Comparison of ENCODE assay signal across 10 cellular contexts in genomic region chr5:127838661-127839060, GRCh38.
DNase-seq lines count a peak whose midpoint lies in the region; ATAC-seq, FAIRE-seq and TF ChIP-seq lines count a peak whose summit lies in the region.
"Had no signal": no experiment of that assay in that cellular context is flagged by ENCODE, and none has a peak within 500 bp of the region (broad histone marks: within the 10 kb centered on the region; RNA-seq: fewer than 3 reads in every experiment).

No MANE protein-coding gene starts in this region.

- H2AFZ ChIP-seq in IMR-90 (replicated peaks; ENCODE audit: low read length, poor library complexity): peak overlapping the region; percentile 47

- peak overlapping the region; percentile 20; the same call in 1 of the 2 replicates for H2BK120ac ChIP-seq in IMR-90 (ENCODE audit: low read depth, low read length)
- no peak overlapping the region for H2BK120ac ChIP-seq in mesendoderm (ENCODE audit: low read depth, low read length)

- no peak overlapping the region for H2AK9ac ChIP-seq in IMR-90 (replicated peaks; ENCODE audit: low read depth, low read length, poor library complexity)

- H4K5ac ChIP-seq in IMR-90 (ENCODE audit: low read depth, low read length) (no peak overlapping the region), mesendoderm (ENCODE audit: low read length) (no peak overlapping the region)

- no peak overlapping the region; the same call in 1 of the 2 replicates for H3K18ac ChIP-seq in IMR-90 (ENCODE audit: low read depth, low read length)
- H3K18ac ChIP-seq in mesendoderm (ENCODE audit: low read length): no peak overlapping the region

- POLR2A ChIA-PET in IMR-90 (lab: Charles Lee; ENCODE audit: unreplicated experiment): no interaction called here

- H3K36me3 ChIP-seq in IMR-90 (ENCODE audit: control insufficient read depth, insufficient read depth, low read length) (no peaks in the 10 kb centered on the region), bronchial epithelial cell (ENCODE audit: control insufficient read depth, insufficient read depth, low read length) (no peaks in the 10 kb centered on the region), mesendoderm (ENCODE audit: control insufficient read depth, insufficient read depth, low read length) (no peaks in the 10 kb centered on the region)
- H3K36me3 ChIP-seq: pancreas had no signal

- dilution Hi-C loops in IMR-90 (cut with HindIII; ENCODE audit: low sequenced_read_pairs, unreplicated experiment): no loop called here

- no peak for FAIRE-seq in bronchial epithelial cell (lab: Jason Lieb, UNC)

- TF ChIP-seq POLR2A in IMR-90 (IDR thresholded peaks at IDR 0.05; ENCODE audit: low read depth, low read length): no peak

- no peaks in the 10 kb centered on the region for H3K9me3 ChIP-seq in IMR-90 (ENCODE audit: control insufficient read depth, insufficient read depth, low read length)
- H3K9me3 ChIP-seq: pancreas had no signal

- H2BK15ac ChIP-seq in IMR-90 (ENCODE audit: low read depth, low read length) (no peak overlapping the region), mesendoderm (replicated peaks; ENCODE audit: low read depth) (no peak overlapping the region)

- in situ Hi-C loops in IMR-90 (cut with MboI; ENCODE audit: low sequenced_read_pairs): no loop called here

- WGBS in IMR-90 (ENCODE audit: extremely low coverage in 2 of 2, insufficient read length in 1 of 2), 2 experiments: no CpG with 5 or more reads among the region's 3 CpGs
- no CpG with 5 or more reads among the region's 3 CpGs for WGBS in mesendoderm (ENCODE audit: extremely low coverage, insufficient coverage, low lambda C conversion rate)

- H3K27ac ChIP-seq in IMR-90 (ENCODE audit: insufficient read depth, low read length): no peak overlapping the region
- no peak overlapping the region for H3K27ac ChIP-seq in mesendoderm (ENCODE audit: low read depth, low read length)
- H3K27ac ChIP-seq: coronary artery, pancreas had no signal

- DNase-seq in EL (peak; percentile 66), IMR-90 (peak; percentile 64), bronchial epithelial cell (ENCODE audit: low read depth) (peak; percentile 57), mesendoderm (peak; percentile 86), NAMALWA (ENCODE audit: low spot score) (no peak), T1000 (lab: John Stamatoyannopoulos, UW) (no peak), cortex of kidney (lab: John Stamatoyannopoulos, UW) (no peak)
- DNase-seq: pancreas had no signal

- 0 out of 2 replicates have a peak overlapping the region, but pooled peaks have one; percentile 14 for H3K14ac ChIP-seq in IMR-90 (replicated peaks; ENCODE audit: low read depth, low read length)

- no peak for TF ChIP-seq RAD21 in IMR-90 (IDR thresholded peaks at IDR 0.05; ENCODE audit: low read length)

- no peak overlapping the region for H4K91ac ChIP-seq in IMR-90 (ENCODE audit: insufficient read depth, low read depth, low read length)

- H3K56ac ChIP-seq in IMR-90 (ENCODE audit: extremely low read depth, insufficient read depth, low read length) (no peak overlapping the region), mesendoderm (ENCODE audit: low read length) (no peak overlapping the region)

- no peak overlapping the region for H3K9ac ChIP-seq in IMR-90 (ENCODE audit: low read depth, low read length)
- no peak overlapping the region for H3K9ac ChIP-seq in mesendoderm (ENCODE audit: low read length)

- H3K79me1 ChIP-seq in IMR-90 (ENCODE audit: low read depth in 1 of 2, low read length in 2 of 2) (no peaks in the 10 kb centered on the region), mesendoderm (ENCODE audit: low read length) (no peaks in the 10 kb centered on the region)

- H3K79me2 ChIP-seq in mesendoderm (ENCODE audit: control insufficient read depth, insufficient read depth, low read length): no peaks in the 10 kb centered on the region

- H3K4me2 ChIP-seq in IMR-90 (ENCODE audit: low read depth, low read length): no peak overlapping the region
- no peak overlapping the region for H3K4me2 ChIP-seq in mesendoderm (ENCODE audit: low read length)

- H2BK20ac ChIP-seq in IMR-90 (ENCODE audit: low read depth, low read length): peak overlapping the region; percentile 47; the same call in 1 of the 2 replicates

- peak; percentile 79 for ATAC-seq in IMR-90 (ENCODE audit: low read depth)
- ATAC-seq in HG03039 (IDR thresholded peaks at IDR 0.05; ENCODE audit: unreplicated experiment): no peak

- no peaks in the 10 kb centered on the region for H4K20me1 ChIP-seq in IMR-90 (ENCODE audit: insufficient read depth, low read length)

- H4K8ac ChIP-seq in IMR-90 (ENCODE audit: low read depth in 2 of 2, low read length in 2 of 2) (no peak overlapping the region), mesendoderm (ENCODE audit: low read depth, low read length) (no peak overlapping the region)

- no peak overlapping the region for H3K4me3 ChIP-seq in IMR-90 (ENCODE audit: insufficient read depth, low read depth, low read length)
- no peak overlapping the region for H3K4me3 ChIP-seq in bronchial epithelial cell (ENCODE audit: low read depth, low read length)
- H3K4me3 ChIP-seq in mesendoderm (ENCODE audit: low read length): no peak overlapping the region
- H3K4me3 ChIP-seq: coronary artery, pancreas had no signal

- no TSS peak for BruUV-seq in IMR-90 (replicated peaks; lab: Mats Ljungman, UMichigan)

- CTCF ChIA-PET in IMR-90 (lab: Yijun Ruan, JAX): no interaction called here

- peaks cover 5% of the 10 kb centered on the region for H3K4me1 ChIP-seq in IMR-90 (ENCODE audit: control insufficient read depth, insufficient read depth, low read length)
- H3K4me1 ChIP-seq in mesendoderm (ENCODE audit: control insufficient read depth, low read depth, low read length): peaks cover 2% of the 10 kb centered on the region

- TF ChIP-seq CTCF in IMR-90 (conservative IDR thresholded peaks at IDR 0.05; ENCODE audit: low read depth, low read length): no peak
- no peak for TF ChIP-seq CTCF in bronchial epithelial cell (IDR thresholded peaks at IDR 0.05; ENCODE audit: insufficient read depth, low read length, severe bottlenecking)

- intact Hi-C loops in IMR-90 (cut with micrococcal nuclease): no loop called here

- no peak overlapping the region for H2BK5ac ChIP-seq in IMR-90 (ENCODE audit: low read depth, low read length, poor library complexity, severe bottlenecking)
- H2BK5ac ChIP-seq in mesendoderm (ENCODE audit: low read length): no peak overlapping the region

- H3K4ac ChIP-seq in IMR-90 (ENCODE audit: low read depth, low read length): no peak overlapping the region
- no peak overlapping the region for H3K4ac ChIP-seq in mesendoderm (ENCODE audit: low read depth, low read length)

- H3K27me3 ChIP-seq in IMR-90 (ENCODE audit: control insufficient read depth, insufficient read depth, low read length): no peaks in the 10 kb centered on the region
- H3K27me3 ChIP-seq in bronchial epithelial cell (ENCODE audit: control insufficient read depth, insufficient read depth, low read length): no peaks in the 10 kb centered on the region
- no peaks in the 10 kb centered on the region for H3K27me3 ChIP-seq in mesendoderm (ENCODE audit: insufficient read depth, low read length, poor library complexity)
- H3K27me3 ChIP-seq: pancreas had no signal

- no peak overlapping the region for H3K23ac ChIP-seq in IMR-90 (ENCODE audit: low read depth, low read length)
- no peak overlapping the region for H3K23ac ChIP-seq in mesendoderm (ENCODE audit: low read length)

- H2AK5ac ChIP-seq in IMR-90 (ENCODE audit: low read depth, low read length) (no peak overlapping the region), mesendoderm (ENCODE audit: low read length) (no peak overlapping the region)

- peaks cover 3% of the 10 kb centered on the region; the same call in 1 of the 2 replicates for H3K9me1 ChIP-seq in IMR-90 (ENCODE audit: insufficient read depth, low read length)

TF ChIP-seq in IMR-90, 13 proteins besides CTCF, POLR2A, EP300 and RAD21:
- no peak for TF ChIP-seq MAFK (IDR thresholded peaks at IDR 0.05; ENCODE audit: low read depth, low read length)
- TF ChIP-seq FOS (IDR thresholded peaks at IDR 0.05; ENCODE audit: low read depth, low read length): no peak
- TF ChIP-seq USF2 (IDR thresholded peaks at IDR 0.05; ENCODE audit: low read depth, low read length): no peak
- TF ChIP-seq SMC3 (IDR thresholded peaks at IDR 0.05; ENCODE audit: low read depth, low read length): no peak
- TF ChIP-seq RCOR1 (IDR thresholded peaks at IDR 0.05; ENCODE audit: insufficient replicate concordance, low read length): no peak
- no peak for TF ChIP-seq ELK1 (IDR thresholded peaks at IDR 0.05; ENCODE audit: borderline replicate concordance, low read depth, low read length)
- no peak for TF ChIP-seq CHD1 (IDR thresholded peaks at IDR 0.05; ENCODE audit: low read depth, low read length)
- TF ChIP-seq RFX5 (IDR thresholded peaks at IDR 0.05; ENCODE audit: low read depth, low read length): no peak
- no peak for TF ChIP-seq MXI1 (IDR thresholded peaks at IDR 0.05; ENCODE audit: borderline replicate concordance, low read depth, low read length)
- no peak for TF ChIP-seq BHLHE40 (IDR thresholded peaks at IDR 0.05; ENCODE audit: low read depth, low read length)
- no peak for TF ChIP-seq MAZ (IDR thresholded peaks at IDR 0.05; ENCODE audit: borderline replicate concordance, low read depth, low read length)
- TF ChIP-seq NFE2L2 (IDR thresholded peaks at IDR 0.05; ENCODE audit: low read depth, low read length): no peak
- TF ChIP-seq CEBPB (IDR thresholded peaks at IDR 0.05; ENCODE audit: low read depth, low read length): no peak

Comparison
In these comparisons a context has a peak if more than half of its experiments do, and no peak if none do; other contexts are left out.
1. DNase-seq: peak in EL (single experiment), IMR-90 (single experiment), bronchial epithelial cell (single experiment) and mesendoderm (single experiment); none in NAMALWA (single experiment), T1000 (single experiment) and cortex of kidney (single experiment).